Comparison of ENCODE assay signal across 1 cellular context in genomic region chr15:60006808-60007346, GRCh38.
TF ChIP-seq lines count a peak whose summit lies in the region.

No MANE protein-coding gene starts in this region.

TF ChIP-seq in H1, 55 proteins besides CTCF, POLR2A, EP300 and RAD21 (continued from another document):
- TF ChIP-seq SAP30 (IDR thresholded peaks at IDR 0.05; ENCODE audit: insufficient read depth, insufficient replicate concordance, low read length), result no peak
